In genomic region chr12:29640589-29641345, GRCh38 we compare ENCODE assay signal across 12 cellular contexts.
DNase-seq lines count a peak whose midpoint lies in the region; ATAC-seq and TF ChIP-seq lines count a peak whose summit lies in the region.
"Had no signal": no experiment of that assay in that cellular context is flagged by ENCODE, and none has a peak within 500 bp of the region (broad histone marks: within the 10 kb centered on the region; RNA-seq: fewer than 3 reads in every experiment).

No MANE protein-coding gene starts in this region.

- H3K27ac ChIP-seq in adrenal gland (peak overlapping the region in 3 of 5 donors; percentile 11 to 69 (median 62)), heart right ventricle (peak overlapping the region in 9 of 10 donors; percentile 46 to 84 (median 70))

- peaks cover 0 to 25% (median 6%) of the 10 kb centered on the region in 5 donors for H3K27me3 Mint-ChIP-seq in naive thymus-derived CD8-positive, alpha-beta T cell

- no peak for TF ChIP-seq CTCF in adrenal gland (IDR thresholded peaks at IDR 0.05)
- peak in 3 of 9 donors; percentile 11 to 47 (median 26) for TF ChIP-seq CTCF in heart right ventricle (IDR thresholded peaks at IDR 0.05)

- H3K4me3 ChIP-seq in adrenal gland (no peak overlapping the region), heart right ventricle (peak overlapping the region in 3 of 10 donors; percentile 5 to 20 (median 12))

- H3K4me1 Mint-ChIP-seq in stimulated activated effector memory CD8-positive, alpha-beta T cell treated with anti-CD3 and anti-CD28 coated beads, Interleukin-12 subunit alpha, Interleukin-12 subunit beta, amount 100 ng/mL, for 72 hours: no peaks in the 10 kb centered on the region
- no peaks in the 10 kb centered on the region for H3K4me1 Mint-ChIP-seq in naive thymus-derived CD8-positive, alpha-beta T cell
- H3K4me1 Mint-ChIP-seq: CD4-positive, CD25-positive, alpha-beta regulatory T cell had no signal

- H3K9ac ChIP-seq in ES-I3 (ENCODE audit: low read depth, low read length): peak overlapping the region; percentile 46; the same call in 1 of the 2 replicates

- H3K27me3 ChIP-seq in adrenal gland (no peaks in the 10 kb centered on the region), heart right ventricle (no peaks in the 10 kb centered on the region)

- no peak overlapping the region for H3K4me3 Mint-ChIP-seq in stimulated activated effector memory CD8-positive, alpha-beta T cell treated with anti-CD3 and anti-CD28 coated beads, Interleukin-12 subunit alpha, Interleukin-12 subunit beta, amount 100 ng/mL, for 72 hours
- no peak overlapping the region for H3K4me3 Mint-ChIP-seq in naive thymus-derived CD8-positive, alpha-beta T cell
- H3K4me3 Mint-ChIP-seq: CD4-positive, CD25-positive, alpha-beta regulatory T cell had no signal

- H3K4me1 ChIP-seq in ES-I3 (ENCODE audit: insufficient read depth, low read length) (peaks cover 11% of the 10 kb centered on the region), adrenal gland (replicated peaks in 1 of 2) (peaks cover 0 to 8% of the 10 kb centered on the region in 2 donors), heart right ventricle (peaks cover 0 to 27% (median 20%) of the 10 kb centered on the region in 9 donors)

- H3K9me3 Mint-ChIP-seq in stimulated activated effector memory CD8-positive, alpha-beta T cell treated with anti-CD3 and anti-CD28 coated beads, Interleukin-12 subunit alpha, Interleukin-12 subunit beta, amount 100 ng/mL, for 72 hours: no peaks in the 10 kb centered on the region
- no peaks in the 10 kb centered on the region for H3K9me3 Mint-ChIP-seq in naive thymus-derived CD8-positive, alpha-beta T cell
- H3K9me3 Mint-ChIP-seq: CD4-positive, CD25-positive, alpha-beta regulatory T cell had no signal

- no peak overlapping the region for H3K27ac Mint-ChIP-seq in stimulated activated effector memory CD8-positive, alpha-beta T cell treated with anti-CD3 and anti-CD28 coated beads, Interleukin-12 subunit alpha, Interleukin-12 subunit beta, amount 100 ng/mL, for 72 hours
- no peak overlapping the region for H3K27ac Mint-ChIP-seq in naive thymus-derived CD8-positive, alpha-beta T cell
- H3K27ac Mint-ChIP-seq: CD4-positive, CD25-positive, alpha-beta regulatory T cell had no signal

- POLR2A ChIA-PET in naive thymus-derived CD8-positive, alpha-beta T cell (lab: Charles Lee): no interaction called here

- DNase-seq in adrenal gland: peak in 6 of 7 donors; percentile 18 to 70 (median 42)
- DNase-seq in heart right ventricle: peak; percentile 40 to 66
- peak; percentile 56 for DNase-seq in renal cortical epithelial cell (ENCODE audit: low read depth)
- no peak for DNase-seq in stimulated activated effector memory CD8-positive, alpha-beta T cell treated with anti-CD3 and anti-CD28 coated beads, Interleukin-12 subunit alpha, Interleukin-12 subunit beta, amount 100 ng/mL, for 72 hours (ENCODE audit: low spot score in 2 of 2)
- DNase-seq in naive thymus-derived CD8-positive, alpha-beta T cell: no peak
- no peak for DNase-seq in NCI-H69 (lab: John Stamatoyannopoulos, UW)
- DNase-seq: activated gamma-delta T cell; CD4-positive, CD25-positive, alpha-beta regulatory T cell; NCI-H2029; T-helper 1 cell had no signal

- H3K36me3 ChIP-seq in ES-I3 (ENCODE audit: insufficient read depth, low read length): no peaks in the 10 kb centered on the region
- no peaks in the 10 kb centered on the region for H3K36me3 ChIP-seq in adrenal gland (replicated peaks in 1 of 2)
- no peaks in the 10 kb centered on the region for H3K36me3 ChIP-seq in heart right ventricle

- 46 to 81% (median 72%) methylated on average over 7 to 13 of the region's 13 CpGs for WGBS in adrenal gland, 4 donors
- 62 to 72% methylated on average over 13 of the region's 13 CpGs for WGBS in heart right ventricle, 2 donors

- no peak for TF ChIP-seq POLR2A in adrenal gland (IDR thresholded peaks at IDR 0.05)

- ATAC-seq in heart right ventricle (peak; percentile 58 to 90 (median 72)), GM19035 (IDR thresholded peaks at IDR 0.05; ENCODE audit: unreplicated experiment) (no peak)
- ATAC-seq in stimulated activated effector memory CD8-positive, alpha-beta T cell treated with anti-CD3 and anti-CD28 coated beads, Interleukin-12 subunit alpha, Interleukin-12 subunit beta, amount 100 ng/mL, for 72 hours: no peak
- ATAC-seq in naive thymus-derived CD8-positive, alpha-beta T cell: no peak

- intact Hi-C loops in adrenal gland (cut with DNase I): no loop called here
- intact Hi-C loops in heart right ventricle (cut with DNase I): loop anchor here in 3 of 10 donors (2.0 to 10.0 kb wide), 3 partner anchors 73 to 144 kb away; partner anchors contain the start of gene TMTC1 (in 1 of the 3)

- H3K9me3 ChIP-seq in ES-I3 (ENCODE audit: control insufficient read depth, insufficient read depth, low read length): no peaks in the 10 kb centered on the region
- no peaks in the 10 kb centered on the region for H3K9me3 ChIP-seq in adrenal gland (replicated peaks in 1 of 3)
- H3K9me3 ChIP-seq in heart right ventricle: no peaks in the 10 kb centered on the region

- no peaks in the 10 kb centered on the region for H3K36me3 Mint-ChIP-seq in stimulated activated effector memory CD8-positive, alpha-beta T cell treated with anti-CD3 and anti-CD28 coated beads, Interleukin-12 subunit alpha, Interleukin-12 subunit beta, amount 100 ng/mL, for 72 hours
- H3K36me3 Mint-ChIP-seq in naive thymus-derived CD8-positive, alpha-beta T cell: no peaks in the 10 kb centered on the region
- H3K36me3 Mint-ChIP-seq: CD4-positive, CD25-positive, alpha-beta regulatory T cell had no signal

Comparison
In these comparisons a context has a peak if more than half of its experiments do, and no peak if none do; other contexts are left out.
1. DNase-seq: peak in adrenal gland (6 of 7), heart right ventricle (2 of 2) and renal cortical epithelial cell (single experiment); none in stimulated activated effector memory CD8-positive, alpha-beta T cell treated with anti-CD3 and anti-CD28 coated beads, Interleukin-12 subunit alpha, Interleukin-12 subunit beta, amount 100 ng/mL, for 72 hours (0 of 2), naive thymus-derived CD8-positive, alpha-beta T cell (0 of 10) and NCI-H69 (single experiment).
2. ATAC-seq: peak in heart right ventricle (8 of 8); none in stimulated activated effector memory CD8-positive, alpha-beta T cell treated with anti-CD3 and anti-CD28 coated beads, Interleukin-12 subunit alpha, Interleukin-12 subunit beta, amount 100 ng/mL, for 72 hours (single experiment), naive thymus-derived CD8-positive, alpha-beta T cell (0 of 2) and GM19035 (single experiment).